Comparison of ENCODE assay signal across 18 cellular contexts in the genomic region with DNA sequence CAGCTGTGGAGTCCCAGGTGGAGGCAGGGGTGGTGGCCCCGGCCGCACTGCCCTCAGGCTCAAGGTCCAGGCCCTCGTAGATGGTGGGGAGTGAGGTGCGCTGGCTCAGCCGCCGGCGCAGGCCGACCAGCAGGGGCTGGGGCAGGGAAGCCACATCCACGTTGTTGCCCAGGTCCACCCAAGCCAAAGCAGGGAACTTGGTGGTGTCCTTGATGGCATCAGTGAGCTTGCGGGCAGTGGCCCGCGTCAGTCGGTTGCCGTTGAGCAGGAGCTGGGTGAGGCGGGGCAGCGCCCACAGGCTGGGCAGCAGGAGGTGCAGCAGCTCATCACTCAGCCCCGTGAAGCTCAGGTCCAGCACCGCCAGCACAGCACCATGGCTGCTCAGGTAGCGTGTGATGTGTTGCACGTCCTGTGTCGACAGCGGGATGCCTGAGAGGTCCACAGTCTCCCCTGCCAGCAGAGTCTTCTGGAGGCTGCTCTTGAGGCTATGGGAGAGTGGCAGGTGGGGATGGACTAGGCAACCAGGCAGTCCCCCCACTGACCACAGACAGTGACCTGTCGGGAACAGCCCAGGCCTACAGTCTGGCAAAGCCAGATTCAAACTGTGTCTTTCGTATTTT. TPM values are rescaled to one million over a fixed set of nuclear protein-coding genes. Genes with fewer than 3 reads are reported as not detected.
A peak's percentile ranks its signal among the peaks of the same experiment; 100 is the strongest.
DNase-seq lines count a peak whose midpoint lies in the region; ATAC-seq, FAIRE-seq and TF ChIP-seq lines count a peak whose summit lies in the region.
"Had no signal": no experiment of that assay in that cellular context is flagged by ENCODE, and none has a peak within 500 bp of the region (broad histone marks: within the 10 kb centered on the region; RNA-seq: fewer than 3 reads in every experiment).

No MANE protein-coding gene starts in this region.

- TF ChIP-seq CTCF in heart right ventricle (IDR thresholded peaks at IDR 0.05) (no peak), VCaP (conservative IDR thresholded peaks at IDR 0.05) (no peak), osteoblast (IDR thresholded peaks at IDR 0.05; ENCODE audit: extremely low read depth, low read depth, low read length) (no peak), colonic mucosa (IDR thresholded peaks at IDR 0.05) (no peak)

- no peak overlapping the region for H2AFZ ChIP-seq in osteoblast (ENCODE audit: low read length)
- H2AFZ ChIP-seq: GM23338 had no signal

- H3K27ac ChIP-seq in heart right ventricle (no peak overlapping the region), VCaP (peak overlapping the region; percentile 94), osteoblast (ENCODE audit: low read depth, low read length) (no peak overlapping the region), colonic mucosa (no peak overlapping the region)
- H3K27ac ChIP-seq: 22Rv1; A549; BLaER1 treated with 17β-estradiol and CSF1 and Interleukin-3, amounts not matched to agents 10 nM and 100 nM had no signal

- H3K9ac ChIP-seq in colonic mucosa (ENCODE audit: low read depth in 2 of 2, low read length in 2 of 2): no peak overlapping the region
- H3K9ac ChIP-seq: BLaER1 treated with 17β-estradiol and CSF1 and Interleukin-3, amounts not matched to agents 10 nM and 100 nM had no signal

- peak; percentile 48 for FAIRE-seq in urothelium cell line (lab: Jason Lieb, UNC)
- FAIRE-seq: A549, H54 had no signal

- no peaks in the 10 kb centered on the region for H3K9me3 ChIP-seq in heart right ventricle
- H3K9me3 ChIP-seq in osteoblast (ENCODE audit: low read depth, low read length): no peaks in the 10 kb centered on the region
- no peaks in the 10 kb centered on the region for H3K9me3 ChIP-seq in colonic mucosa
- H3K9me3 ChIP-seq: A549; BLaER1 treated with 17β-estradiol and CSF1 and Interleukin-3, amounts not matched to agents 10 nM and 100 nM had no signal

- H3K4me1 ChIP-seq in heart right ventricle (peaks cover 0 to 19% (median 12%) of the 10 kb centered on the region in 9 donors), osteoblast (ENCODE audit: insufficient read depth, low read length) (peaks cover 7% of the 10 kb centered on the region), colonic mucosa (no peaks in the 10 kb centered on the region)
- H3K4me1 ChIP-seq: A549 had no signal

- no peaks in the 10 kb centered on the region for H4K20me1 ChIP-seq in osteoblast (ENCODE audit: insufficient read depth, low read length)

- H3K79me2 ChIP-seq in osteoblast (ENCODE audit: insufficient read depth, low read length): no peaks in the 10 kb centered on the region

- 95 to 96% methylated on average over 24 of the region's 24 CpGs for WGBS in heart right ventricle, 2 donors

- DNase-seq in cardiac septum (ENCODE audit: low spot score) (peak; percentile 65), heart right ventricle (no peak), osteoblast (ENCODE audit: insufficient read length, low spot score, missing footprints) (peak; percentile 56), urothelium cell line (ENCODE audit: low spot score) (no peak), cerebellum (ENCODE audit: low spot score) (no peak), colonic mucosa (no peak)
- DNase-seq: Calu3; CD8-positive, alpha-beta T cell; DMS79 treated with DMSO at 0.1 percent for 48 hours; GF-D8 had no signal

- ATAC-seq in heart right ventricle: no peak
- ATAC-seq in HG03045 (IDR thresholded peaks at IDR 0.05; ENCODE audit: unreplicated experiment): no peak
- ATAC-seq: A549; CD8-positive, alpha-beta T cell; GM23338; HCT116 had no signal

- intact Hi-C loops in cardiac septum (cut with DNase I) (no loop called here), heart right ventricle (cut with DNase I) (no loop called here), colonic mucosa (cut with DNase I) (no loop called here)

- H3K27me3 ChIP-seq in heart right ventricle: no peaks in the 10 kb centered on the region
- no peaks in the 10 kb centered on the region for H3K27me3 ChIP-seq in osteoblast (ENCODE audit: insufficient read depth, low read length)
- H3K27me3 ChIP-seq in colonic mucosa: no peaks in the 10 kb centered on the region

- no peak overlapping the region for H3K4me3 ChIP-seq in heart right ventricle
- no peak overlapping the region for H3K4me3 ChIP-seq in osteoblast (ENCODE audit: insufficient read depth, low read length)
- no peak overlapping the region for H3K4me3 ChIP-seq in colonic mucosa
- H3K4me3 ChIP-seq: A549; BLaER1 treated with 17β-estradiol and CSF1 and Interleukin-3, amounts not matched to agents 10 nM and 100 nM; GM23338 had no signal

- peaks cover 0 to 45% (median 0%) of the 10 kb centered on the region in 9 donors for H3K36me3 ChIP-seq in heart right ventricle
- H3K36me3 ChIP-seq in osteoblast (ENCODE audit: insufficient read depth, low read length): no peaks in the 10 kb centered on the region
- H3K36me3 ChIP-seq in colonic mucosa: no peaks in the 10 kb centered on the region

- H3K4me2 ChIP-seq in osteoblast (ENCODE audit: insufficient read depth, low read length): no peak overlapping the region
- H3K4me2 ChIP-seq: A549, GM23338 had no signal

RNA-seq across cellular contexts. Expression of a gene that starts 6.8 kb away (rescaled TPM):
- total RNA-seq in cardiac septum (4.2 TPM), heart right ventricle (1 to 10 TPM; 2.0 to 6.6 (median 4.3) TPM), osteoblast (5.1 and 8.5 TPM in 2 replicates), cerebellum (10.8 TPM), colonic mucosa (10 to 100 TPM in 1 of 2 donors, 1 to 10 TPM in 1; 7.9 to 10.2 TPM)
- polyA plus RNA-seq in heart right ventricle: 10 to 100 TPM in 1 of 2 donors, 1 to 10 TPM in 1; 3.9 to 12.4 TPM
- total RNA-seq: CD8-positive, alpha-beta T cell had no signal

RNA-seq across cellular contexts. Expression of a gene that starts 17.0 kb away (rescaled TPM):
- total RNA-seq in cardiac septum: 2.0 TPM
- 1 to 10 TPM in 7 of 10 donors, under 1 TPM in 3; 0.51 to 3.5 (median 1.1) TPM for total RNA-seq in heart right ventricle
- polyA plus RNA-seq in heart right ventricle: 1 to 10 TPM in 1 of 2 donors, under 1 TPM in 1; 0.94 to 4.0 TPM
- total RNA-seq in osteoblast: 0.36 and 0.59 TPM in 2 replicates
- total RNA-seq in cerebellum: 4.9 TPM
- 10 to 100 TPM; 16.8 to 50.4 TPM for total RNA-seq in colonic mucosa

RNA-seq across cellular contexts. Expression of a gene that starts 30.2 kb away (rescaled TPM):
- 62.9 TPM for total RNA-seq in cardiac septum
- 10 to 100 TPM; 67.0 to 89.4 (median 74.0) TPM for total RNA-seq in heart right ventricle
- 100 to 1,000 TPM in 1 of 2 donors, 10 to 100 TPM in 1; 47.3 to 127 TPM for polyA plus RNA-seq in heart right ventricle
- 51.9 and 57.5 TPM in 2 replicates for total RNA-seq in osteoblast
- 121 TPM for total RNA-seq in cerebellum
- 100 to 1,000 TPM in 1 of 2 donors, 10 to 100 TPM in 1; 71.4 to 142 TPM for total RNA-seq in colonic mucosa

RNA-seq across cellular contexts. Expression of a gene that starts 31.1 kb away (rescaled TPM):
- 97.4 TPM for total RNA-seq in cardiac septum
- 100 to 1,000 TPM; 143 to 273 (median 168) TPM for total RNA-seq in heart right ventricle
- polyA plus RNA-seq in heart right ventricle: 100 to 1,000 TPM in 1 of 2 donors, 10 to 100 TPM in 1; 97.0 to 219 TPM
- total RNA-seq in osteoblast: 146 and 155 TPM in 2 replicates
- 39.1 TPM for total RNA-seq in cerebellum
- 100 to 1,000 TPM; 188 to 207 TPM for total RNA-seq in colonic mucosa

Comparison
In these comparisons a context has a peak if more than half of its experiments do, and no peak if none do; other contexts are left out.
1. DNase-seq: peak in cardiac septum (single experiment) and osteoblast (single experiment); none in heart right ventricle (0 of 2), urothelium cell line (single experiment), cerebellum (single experiment) and colonic mucosa (single experiment).